ENCODE assay signal across 8 cellular contexts in genomic region chr11:57335343-57336110, GRCh38. TPM values are rescaled to one million over a fixed set of nuclear protein-coding genes. Genes with fewer than 3 reads are reported as not detected.
DNase-seq lines count a peak whose midpoint lies in the region; ATAC-seq and TF ChIP-seq lines count a peak whose summit lies in the region.

Gene SSRP1 (minus strand): TSS chr11:57335892. CDS start chr11:57335121, 771 bp downstream.

- H3K36me3 ChIP-seq in CD4-positive, CD25-positive, alpha-beta regulatory T cell (ENCODE audit: control insufficient read depth, insufficient read depth, low read length) = peaks cover 31% of the 10 kb centered on the region
- peaks cover 2 to 24% of the 10 kb centered on the region in 2 donors for H3K36me3 ChIP-seq in lung (ENCODE audit: control insufficient read depth in 2 of 2, insufficient read depth in 2 of 2, low read length in 2 of 2)

- peak; percentile 77 to 93 (median 87) for DNase-seq in CD4-positive, CD25-positive, alpha-beta regulatory T cell
- DNase-seq in NCI-H748 treated with DMSO at 0.1 percent for 48 hours (lab: John Stamatoyannopoulos, UW) (peak; percentile 73), lung (ENCODE audit: low spot score) (peak; percentile 87)
- peak; percentile 90 for DNase-seq in activated CD8-positive, alpha-beta T cell treated with anti-CD3 and anti-CD28 coated beads, Interleukin-2, amount 10 ng/mL, durations not matched to agents 7 days and 5 days
- peak; percentile 81 for DNase-seq in effector CD4-positive, alpha-beta T cell
- DNase-seq in stimulated activated CD4-positive, alpha-beta T cell treated with anti-CD3 and anti-CD28 coated beads, TNF-alpha, amount 100 ng/mL, for 4 hours (ENCODE audit: low read depth in 3 of 3) = peak; percentile 72 to 79 (median 77)

- H3K9me3 Mint-ChIP-seq in CD4-positive, CD25-positive, alpha-beta regulatory T cell = no peaks in the 10 kb centered on the region
- no peaks in the 10 kb centered on the region for H3K9me3 Mint-ChIP-seq in activated CD8-positive, alpha-beta T cell treated with anti-CD3 and anti-CD28 coated beads, Interleukin-2, amount 10 ng/mL, durations not matched to agents 7 days and 5 days (ENCODE audit: insufficient read depth)

- peaks cover 17% of the 10 kb centered on the region for H3K27me3 Mint-ChIP-seq in CD4-positive, CD25-positive, alpha-beta regulatory T cell
- H3K27me3 Mint-ChIP-seq in activated CD8-positive, alpha-beta T cell treated with anti-CD3 and anti-CD28 coated beads, Interleukin-2, amount 10 ng/mL, durations not matched to agents 7 days and 5 days (ENCODE audit: low read depth) = peaks cover 7% of the 10 kb centered on the region

- POLR2A ChIA-PET in activated CD8-positive, alpha-beta T cell treated with anti-CD3 and anti-CD28 coated beads, Interleukin-2, amount 10 ng/mL, durations not matched to agents 7 days and 5 days (lab: Charles Lee) = interaction anchor here (0.8 to 3.5 kb wide), 6 partner anchors 10 to 406 kb away, joined by 3 to 55 read pairs (median 6); partner anchors contain the start of genes SELENOH and TNKS1BP1

- peak; percentile 99 for ATAC-seq in CD4-positive, CD25-positive, alpha-beta regulatory T cell (ENCODE audit: low read depth in 2 of 2)
- ATAC-seq in GM19395 (IDR thresholded peaks at IDR 0.05; ENCODE audit: unreplicated experiment) = peak; percentile 98
- peak; percentile 98 for ATAC-seq in HG03521 (IDR thresholded peaks at IDR 0.05; ENCODE audit: unreplicated experiment)
- peak; percentile 96 for ATAC-seq in activated CD8-positive, alpha-beta T cell treated with anti-CD3 and anti-CD28 coated beads, Interleukin-2, amount 10 ng/mL, durations not matched to agents 7 days and 5 days
- ATAC-seq in lung (ENCODE audit: insufficient read depth, low FRiP score) = peak; percentile 99

- H3K4me1 Mint-ChIP-seq in CD4-positive, CD25-positive, alpha-beta regulatory T cell = peaks cover 4 to 37% (median 27%) of the 10 kb centered on the region in 4 donors
- peaks cover 39% of the 10 kb centered on the region for H3K4me1 Mint-ChIP-seq in activated CD8-positive, alpha-beta T cell treated with anti-CD3 and anti-CD28 coated beads, Interleukin-2, amount 10 ng/mL, durations not matched to agents 7 days and 5 days (ENCODE audit: low read depth)

- no peaks in the 10 kb centered on the region for H3K9me3 ChIP-seq in CD4-positive, CD25-positive, alpha-beta regulatory T cell (ENCODE audit: control insufficient read depth in 2 of 2, low read length in 2 of 2)
- H3K9me3 ChIP-seq in lung (ENCODE audit: control insufficient read depth in 2 of 2, insufficient read depth in 1 of 2, low read length in 1 of 2) = no peaks in the 10 kb centered on the region

- peaks cover 21% of the 10 kb centered on the region for H3K36me3 Mint-ChIP-seq in CD4-positive, CD25-positive, alpha-beta regulatory T cell
- peaks cover 41% of the 10 kb centered on the region for H3K36me3 Mint-ChIP-seq in activated CD8-positive, alpha-beta T cell treated with anti-CD3 and anti-CD28 coated beads, Interleukin-2, amount 10 ng/mL, durations not matched to agents 7 days and 5 days (ENCODE audit: low read depth)

- WGBS in lung, 2 donors = 0% methylated on average over 56 to 68 of the region's 69 CpGs

- H3K4me3 ChIP-seq in CD4-positive, CD25-positive, alpha-beta regulatory T cell (ENCODE audit: low read depth, low read length) = peak within 1 kb of the TSS; percentile 94
- peak within 1 kb of the TSS; percentile 74 for H3K4me3 ChIP-seq in lung

- peak within 1 kb of the TSS; percentile 89 to 98 (median 92) for H3K4me3 Mint-ChIP-seq in CD4-positive, CD25-positive, alpha-beta regulatory T cell
- H3K4me3 Mint-ChIP-seq in activated CD8-positive, alpha-beta T cell treated with anti-CD3 and anti-CD28 coated beads, Interleukin-2, amount 10 ng/mL, durations not matched to agents 7 days and 5 days = peak within 1 kb of the TSS; percentile 92

- no peak for TF ChIP-seq CTCF in lung (IDR thresholded peaks at IDR 0.05; ENCODE audit: control extremely low read depth, extremely low read depth)

- peak within 1 kb of the TSS; percentile 96 to 98 (median 98) for H3K27ac Mint-ChIP-seq in CD4-positive, CD25-positive, alpha-beta regulatory T cell
- peak within 1 kb of the TSS; percentile 99 for H3K27ac Mint-ChIP-seq in activated CD8-positive, alpha-beta T cell treated with anti-CD3 and anti-CD28 coated beads, Interleukin-2, amount 10 ng/mL, durations not matched to agents 7 days and 5 days

- H3K27ac ChIP-seq in CD4-positive, CD25-positive, alpha-beta regulatory T cell (ENCODE audit: insufficient read depth, low read length, poor library complexity, severe bottlenecking) = peak within 1 kb of the TSS; percentile 86
- H3K27ac ChIP-seq in lung (ENCODE audit: low read depth in 1 of 2, low read length in 1 of 2) = peak within 1 kb of the TSS; percentile 67 to 89

- peaks cover 2% of the 10 kb centered on the region for H3K27me3 ChIP-seq in CD4-positive, CD25-positive, alpha-beta regulatory T cell (ENCODE audit: control insufficient read depth, insufficient read depth, low read length)
- no peaks in the 10 kb centered on the region for H3K27me3 ChIP-seq in lung (ENCODE audit: control insufficient read depth, insufficient read depth)

- CTCF ChIA-PET in activated CD8-positive, alpha-beta T cell treated with anti-CD3 and anti-CD28 coated beads, Interleukin-2, amount 10 ng/mL, durations not matched to agents 7 days and 5 days (lab: Charles Lee) = interaction anchor here (1.0 to 2.9 kb wide), 5 partner anchors 10 to 192 kb away, joined by 3 to 19 read pairs (median 5); partner anchors contain the start of genes SLC43A1 and TNKS1BP1

- peaks cover 17% of the 10 kb centered on the region for H3K4me1 ChIP-seq in CD4-positive, CD25-positive, alpha-beta regulatory T cell (ENCODE audit: control insufficient read depth, insufficient read depth, low read length, poor library complexity, severe bottlenecking)
- peaks cover 0 to 5% of the 10 kb centered on the region in 2 donors for H3K4me1 ChIP-seq in lung (ENCODE audit: control insufficient read depth in 2 of 2, insufficient read depth in 2 of 2, low read length in 2 of 2)

RNA-seq across cellular contexts. Expression of gene SSRP1, which starts in this region (rescaled TPM):
- total RNA-seq in CD4-positive, CD25-positive, alpha-beta regulatory T cell = 54.6 TPM
- 10 to 100 TPM; 20.5 to 29.5 (median 27.2) TPM for polyA plus RNA-seq in CD4-positive, CD25-positive, alpha-beta regulatory T cell
- total RNA-seq in activated CD8-positive, alpha-beta T cell treated with anti-CD3 and anti-CD28 coated beads, Interleukin-2, amount 10 ng/mL, durations not matched to agents 7 days and 5 days = 100 to 1,000 TPM; 185 to 191 TPM
- total RNA-seq in lung = 10 to 100 TPM; 54.7 to 76.9 TPM
- polyA plus RNA-seq in lung = 10 to 100 TPM; 37.1 to 74.4 TPM

Comparison
In these comparisons a context has a peak if more than half of its experiments do, and no peak if none do; other contexts are left out.
1. Peak in every context shown above with its lines: DNase-seq, ATAC-seq, H3K4me3 ChIP-seq and H3K27ac ChIP-seq.